18 cellular contexts compared by ENCODE assay signal in genomic region chr9:127660886-127661285, GRCh38.
"Had no signal": no experiment of that assay in that cellular context is flagged by ENCODE, and none has a peak within 500 bp of the region (broad histone marks: within the 10 kb centered on the region; RNA-seq: fewer than 3 reads in every experiment).

No MANE protein-coding gene starts in this region.

- H3K36me3 Mint-ChIP-seq: activated naive CD4-positive, alpha-beta T cell treated with anti-CD3 and anti-CD28 coated beads, Interleukin-2, amount 50 U/mL, for 72 hours; memory B cell; natural killer cell treated with Interleukin-12 subunit alpha and Interleukin-12 subunit beta and Interleukin-15 and Interleukin-18, amount 100 ng/mL, for 72 hours had no signal

- H3K27ac ChIP-seq: esophagus squamous epithelium, stomach, testis had no signal

- FAIRE-seq: colon, endothelial cell of umbilical vein had no signal

- H3K27ac Mint-ChIP-seq: activated CD8-positive, alpha-beta T cell treated with anti-CD3 and anti-CD28 coated beads for 36 hours; activated naive CD4-positive, alpha-beta T cell treated with anti-CD3 and anti-CD28 coated beads, Interleukin-2, amount 50 U/mL, for 72 hours; memory B cell; natural killer cell treated with Interleukin-12 subunit alpha and Interleukin-12 subunit beta and Interleukin-15 and Interleukin-18, amount 100 ng/mL, for 72 hours; T-helper 17 cell; WTC11 had no signal

- H3K4me1 Mint-ChIP-seq: memory B cell, T-helper 17 cell had no signal

- DNase-seq: activated CD4-positive, alpha-beta T cell treated with anti-CD3 and anti-CD28 coated beads for 4 hours; activated CD8-positive, alpha-beta T cell treated with anti-CD3 and anti-CD28 coated beads for 36 hours; activated effector memory CD4-positive, alpha-beta T cell treated with anti-CD3 and anti-CD28 coated beads, Interleukin-2, amount 50 U/mL, for 16 hours; activated T-cell treated with anti-CD3 and anti-CD28 coated beads, Interleukin-2, amount 50 U/mL, for 4 hours; effector CD4-positive, alpha-beta T cell; esophagus squamous epithelium; left ventricle myocardium superior; stimulated activated CD4-positive, alpha-beta T cell treated with anti-CD3 and anti-CD28 coated beads, Interleukin-12 subunit alpha, Interleukin-12 subunit beta, amount 100 ng/mL, for 4 hours; stimulated activated CD4-positive, alpha-beta T cell treated with anti-CD3 and anti-CD28 coated beads, Interleukin-2, amount 100 ng/mL, for 24 hours; stomach; T-helper 17 cell; testis had no signal

- ATAC-seq: activated CD8-positive, alpha-beta T cell treated with anti-CD3 and anti-CD28 coated beads for 36 hours; activated naive CD4-positive, alpha-beta T cell treated with anti-CD3 and anti-CD28 coated beads, Interleukin-2, amount 50 U/mL, for 72 hours; activated T-cell treated with anti-CD3 and anti-CD28 coated beads, Interleukin-2, amount 50 U/mL, for 4 hours; left ventricle myocardium superior; natural killer cell treated with Interleukin-12 subunit alpha and Interleukin-12 subunit beta and Interleukin-15 and Interleukin-18, amount 100 ng/mL, for 72 hours; T-helper 17 cell had no signal

- H3K27me3 Mint-ChIP-seq: activated CD8-positive, alpha-beta T cell treated with anti-CD3 and anti-CD28 coated beads for 36 hours had no signal

- H3K9me3 Mint-ChIP-seq: activated CD8-positive, alpha-beta T cell treated with anti-CD3 and anti-CD28 coated beads for 36 hours; activated naive CD4-positive, alpha-beta T cell treated with anti-CD3 and anti-CD28 coated beads, Interleukin-2, amount 50 U/mL, for 72 hours; activated T-cell treated with anti-CD3 and anti-CD28 coated beads, Interleukin-2, amount 50 U/mL, for 4 hours; memory B cell; natural killer cell treated with Interleukin-12 subunit alpha and Interleukin-12 subunit beta and Interleukin-15 and Interleukin-18, amount 100 ng/mL, for 72 hours; WTC11 had no signal

- H3K4me3 Mint-ChIP-seq: activated CD8-positive, alpha-beta T cell treated with anti-CD3 and anti-CD28 coated beads for 36 hours; activated T-cell treated with anti-CD3 and anti-CD28 coated beads, Interleukin-2, amount 50 U/mL, for 4 hours; memory B cell; natural killer cell treated with Interleukin-12 subunit alpha and Interleukin-12 subunit beta and Interleukin-15 and Interleukin-18, amount 100 ng/mL, for 72 hours; T-helper 17 cell; WTC11 had no signal
